In genomic region chr16:1745181-1745899, GRCh38 we compare ENCODE assay signal across 2 cellular contexts.
TF ChIP-seq lines count a peak whose summit lies in the region.

No MANE protein-coding gene starts in this region.

TF ChIP-seq in SK-N-SH treated with all-trans-retinoic acid at 6 μM for 48 hours, 23 proteins besides CTCF, POLR2A, EP300 and RAD21 (continued from another document):
- TF ChIP-seq CREB5 (CRISPR knock-in tag; IDR thresholded peaks at IDR 0.05; ENCODE audit: low read depth) (no peak), TCF4 (CRISPR knock-in tag; IDR thresholded peaks at IDR 0.05; ENCODE audit: borderline replicate concordance) (no peak), CSDC2 (CRISPR knock-in tag; IDR thresholded peaks at IDR 0.05) (no peak)

TF ChIP-seq in SK-N-SH, 30 proteins besides CTCF, POLR2A, EP300 and RAD21 (continued from another document):
- TF ChIP-seq REST (IDR thresholded peaks at IDR 0.05; ENCODE audit: low read depth, low read length) (no peak), RCOR1 (IDR thresholded peaks at IDR 0.05; ENCODE audit: low read length) (no peak), SIN3A (IDR thresholded peaks at IDR 0.05; ENCODE audit: borderline replicate concordance, low read depth, low read length) (no peak)
- TF ChIP-seq, protein P1, sequence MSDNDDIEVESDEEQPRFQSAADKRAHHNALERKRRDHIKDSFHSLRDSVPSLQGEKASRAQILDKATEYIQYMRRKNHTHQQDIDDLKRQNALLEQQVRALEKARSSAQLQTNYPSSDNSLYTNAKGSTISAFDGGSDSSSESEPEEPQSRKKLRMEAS (IDR thresholded peaks at IDR 0.05; ENCODE audit: low read depth), result no peak
